In the genomic region with DNA sequence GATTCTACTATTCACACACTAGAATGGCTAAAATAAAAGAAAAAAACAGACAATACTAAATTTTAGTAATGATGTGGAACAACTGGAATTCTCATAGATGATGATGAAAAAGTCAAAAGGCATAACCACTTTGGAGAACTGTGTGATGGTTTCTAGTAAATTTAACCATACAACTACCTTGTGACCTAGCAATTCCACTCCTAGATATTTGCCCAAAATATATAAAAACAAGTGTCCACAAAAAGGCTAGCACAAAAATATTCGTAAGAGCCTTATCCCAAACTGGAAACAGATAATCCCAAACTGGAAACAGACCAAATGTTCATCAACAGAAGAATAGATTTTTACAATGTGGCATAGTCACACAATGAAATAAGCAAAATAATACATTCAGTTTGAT, we compare ENCODE assay signal across 24 cellular contexts.
"Had no signal": no experiment of that assay in that cellular context is flagged by ENCODE, and none has a peak within 500 bp of the region (broad histone marks: within the 10 kb centered on the region; RNA-seq: fewer than 3 reads in every experiment).

No MANE protein-coding gene starts in this region.

- ATAC-seq: effector memory CD8-positive, alpha-beta T cell; esophagus mucosa; gastrocnemius medialis; gastroesophageal sphincter had no signal

- H3K9me3 ChIP-seq: colonic mucosa, esophagus muscularis mucosa, esophagus squamous epithelium, gastrocnemius medialis, gastroesophageal sphincter, heart left ventricle, heart right ventricle had no signal

- H3K27ac ChIP-seq: colonic mucosa, coronary artery, epithelial cell of prostate, esophagus muscularis mucosa, esophagus squamous epithelium, foreskin keratinocyte, gastrocnemius medialis, gastroesophageal sphincter had no signal

- DNase-seq: colonic mucosa; cortex of kidney; dermis blood vessel endothelial cell; dorsolateral prefrontal cortex; effector CD4-positive, alpha-beta T cell; effector CD8-positive, alpha-beta T cell; effector memory CD4-positive, alpha-beta T cell; effector memory CD8-positive, alpha-beta T cell; endodermal cell; erythroblast; esophagus squamous epithelium; foreskin fibroblast; foreskin keratinocyte; foreskin melanocyte; gastrocnemius medialis; glutamatergic neuron; head of caudate nucleus; heart left ventricle; heart right ventricle had no signal

- H3K4me1 ChIP-seq: colonic mucosa, esophagus muscularis mucosa, esophagus squamous epithelium, foreskin keratinocyte, gastrocnemius medialis, gastroesophageal sphincter, heart left ventricle had no signal

- H3K4me3 ChIP-seq: colonic mucosa, coronary artery, dorsolateral prefrontal cortex, esophagus muscularis mucosa, esophagus squamous epithelium, gastrocnemius medialis, gastroesophageal sphincter, heart left ventricle, heart right ventricle had no signal

- H3K36me3 ChIP-seq: colonic mucosa, esophagus muscularis mucosa, esophagus squamous epithelium, gastrocnemius medialis, gastroesophageal sphincter, heart left ventricle, heart right ventricle had no signal

- H3K27me3 ChIP-seq: colonic mucosa, dorsolateral prefrontal cortex, gastrocnemius medialis, heart left ventricle had no signal
